In the genomic region with DNA sequence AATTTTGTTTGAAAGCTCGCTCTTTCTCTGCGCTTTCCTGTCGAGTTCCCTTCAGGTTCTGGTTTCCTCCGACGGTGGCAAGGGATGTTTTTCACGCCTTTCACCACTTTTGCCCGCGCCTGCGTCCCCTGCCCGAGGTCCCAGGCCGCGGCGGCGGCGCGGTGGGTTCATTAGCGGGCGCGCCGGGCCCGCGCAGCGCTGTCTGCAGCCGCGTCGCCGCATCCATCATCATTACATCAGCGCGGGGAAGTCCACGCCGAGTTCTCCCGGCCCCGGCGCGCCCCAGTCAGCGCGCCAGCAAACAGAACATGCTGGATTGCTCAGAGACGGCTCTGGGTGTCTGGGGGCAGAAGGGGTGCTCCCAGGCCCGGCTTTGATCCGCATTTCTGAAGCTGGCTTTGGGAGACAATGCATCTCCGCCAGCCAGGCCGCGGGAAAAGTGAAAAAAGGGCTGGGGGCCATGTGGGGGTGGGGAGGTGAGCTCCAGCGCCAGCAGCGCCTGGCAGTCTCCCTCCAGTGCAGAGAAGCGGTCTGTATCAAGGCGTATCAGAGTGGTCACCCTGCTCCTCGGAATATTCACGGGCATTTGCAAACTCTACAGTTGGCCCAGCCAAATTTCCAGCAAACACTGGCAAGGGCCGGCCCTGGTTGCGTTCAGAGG, we compare ENCODE assay signal across 8 cellular contexts. TPM values are rescaled to one million over a fixed set of nuclear protein-coding genes. Genes with fewer than 3 reads are reported as not detected.
DNase-seq lines count a peak whose midpoint lies in the region; ATAC-seq and TF ChIP-seq lines count a peak whose summit lies in the region.

No MANE protein-coding gene starts in this region.

- peaks cover 96% of the 10 kb centered on the region for H3K4me1 Mint-ChIP-seq in neural crest cell

- no peaks in the 10 kb centered on the region for H3K36me3 Mint-ChIP-seq in neural crest cell (ENCODE audit: low read depth)

- no peak for DNase-seq in GM12865 (ENCODE audit: low read depth)
- peak; percentile 23 for DNase-seq in neural crest cell (ENCODE audit: low read depth, low spot score)
- no peak for DNase-seq in SIG-M5 (lab: John Stamatoyannopoulos, UW)
- no peak for DNase-seq in NCI-H2029 (lab: John Stamatoyannopoulos, UW)
- DNase-seq in NK-92 (lab: John Stamatoyannopoulos, UW; ENCODE audit: unreplicated experiment) = no peak
- DNase-seq in NCI-H2196 (lab: John Stamatoyannopoulos, UW; ENCODE audit: unreplicated experiment) = no peak

- H3K27me3 ChIP-seq in esophagus (ENCODE audit: control insufficient read depth in 1 of 2, insufficient read depth in 2 of 2, low read length in 2 of 2) = no peaks in the 10 kb centered on the region

- H3K4me3 Mint-ChIP-seq in neural crest cell = peak overlapping the region; percentile 70

- H3K27me3 Mint-ChIP-seq in neural crest cell (ENCODE audit: low read depth) = no peaks in the 10 kb centered on the region

- H3K27ac ChIP-seq in esophagus (ENCODE audit: low read depth in 2 of 2, low read length in 1 of 2) = no peak overlapping the region

- H3K4me1 ChIP-seq in esophagus (ENCODE audit: control insufficient read depth in 2 of 2, insufficient read depth in 2 of 2, low read length in 1 of 2) = peaks cover 2 to 4% of the 10 kb centered on the region in 2 donors

- TF ChIP-seq CTCF in GM12865 (IDR thresholded peaks at IDR 0.05; ENCODE audit: insufficient read depth, low read depth, low read length, missing control alignments) (no peak), neural crest cell (conservative IDR thresholded peaks at IDR 0.05) (no peak)

- H3K4me3 ChIP-seq in GM12865 (ENCODE audit: low read depth, low read length) (peak overlapping the region; percentile 4; the same call in 1 of the 2 replicates), esophagus (ENCODE audit: low read depth in 1 of 2, low read length in 2 of 2) (peak overlapping the region; percentile 25 to 34)

- 9 to 18% methylated on average over 51 of the region's 51 CpGs for WGBS in esophagus, 2 donors

- no peaks in the 10 kb centered on the region for H3K9me3 ChIP-seq in esophagus (ENCODE audit: control insufficient read depth in 2 of 2, insufficient read depth in 1 of 2, low read depth in 1 of 2, low read length in 1 of 2)

- ATAC-seq in HG03103 (IDR thresholded peaks at IDR 0.05; ENCODE audit: low read depth, unreplicated experiment) = peak; percentile 18

- no peaks in the 10 kb centered on the region for H3K36me3 ChIP-seq in esophagus (ENCODE audit: control insufficient read depth in 2 of 2, insufficient read depth in 2 of 2, low read length in 1 of 2)

- H3K27ac Mint-ChIP-seq in neural crest cell (ENCODE audit: unreplicated experiment) = peak overlapping the region; percentile 53

- no peaks in the 10 kb centered on the region for H3K9me3 Mint-ChIP-seq in neural crest cell

RNA-seq across cellular contexts. Expression of gene GLI3, which starts 8.9 kb away (rescaled TPM):
- polyA plus RNA-seq in esophagus = 1 to 10 TPM; 1.0 to 1.8 TPM
- 136 and 141 TPM in 2 replicates for total RNA-seq in neural crest cell
